ENCODE assay signal across 15 cellular contexts in the genomic region with DNA sequence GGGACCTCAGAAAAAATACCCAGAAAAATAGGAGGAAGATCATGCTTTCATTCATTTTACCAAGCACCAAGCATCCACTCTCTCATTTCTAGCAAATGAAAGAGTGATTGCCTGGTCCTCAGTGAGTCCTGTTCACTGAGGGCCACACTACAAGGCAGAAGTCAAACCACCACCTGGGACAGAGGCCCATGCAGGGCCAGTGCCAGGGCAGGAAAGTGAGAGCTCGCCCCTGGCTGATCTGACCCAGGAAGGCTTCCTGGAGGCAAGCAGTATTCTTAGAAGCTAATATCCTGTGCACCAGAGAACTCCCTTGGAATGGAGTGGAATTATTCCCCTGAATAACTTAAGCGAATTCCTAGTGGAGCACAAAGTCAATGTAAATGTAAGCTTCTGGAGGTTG.
DNase-seq lines count a peak whose midpoint lies in the region; ATAC-seq and TF ChIP-seq lines count a peak whose summit lies in the region.
"Had no signal": no experiment of that assay in that cellular context is flagged by ENCODE, and none has a peak within 500 bp of the region (broad histone marks: within the 10 kb centered on the region; RNA-seq: fewer than 3 reads in every experiment).

No MANE protein-coding gene starts in this region.

- no peak for TF ChIP-seq EP300 in suprapubic skin (IDR thresholded peaks at IDR 0.05)

- peaks cover 52% of the 10 kb centered on the region for H3K4me1 Mint-ChIP-seq in activated T-cell treated with anti-CD3 and anti-CD28 coated beads, Interleukin-2, amount 50 U/mL, for 24 hours (ENCODE audit: low read depth)
- peaks cover 56% of the 10 kb centered on the region for H3K4me1 Mint-ChIP-seq in activated T-cell treated with anti-CD3 and anti-CD28 coated beads, Interleukin-2, amount 50 U/mL, for 4 hours (ENCODE audit: low read depth)
- H3K4me1 Mint-ChIP-seq in natural killer cell: peaks cover 64 to 69% of the 10 kb centered on the region in 2 donors

- 96% methylated on average over 2 of the region's 2 CpGs for WGBS in suprapubic skin
- WGBS in heart left ventricle, 4 donors: 87 to 97% (median 94%) methylated on average over 2 of the region's 2 CpGs

- H3K36me3 ChIP-seq in suprapubic skin (no peaks in the 10 kb centered on the region), heart left ventricle (no peaks in the 10 kb centered on the region)

- H3K4me1 ChIP-seq in suprapubic skin (peaks cover 28% of the 10 kb centered on the region), heart left ventricle (peaks cover 0 to 72% (median 28%) of the 10 kb centered on the region in 12 donors)

- TF ChIP-seq POLR2A in suprapubic skin (IDR thresholded peaks at IDR 0.05) (no peak), heart left ventricle (IDR thresholded peaks at IDR 0.05) (no peak)

- H3K27ac ChIP-seq in VCaP: peak overlapping the region; percentile 98; the same call in 1 of the 2 replicates
- no peak overlapping the region for H3K27ac ChIP-seq in suprapubic skin
- peak overlapping the region in 1 of 12 donors; percentile 47 for H3K27ac ChIP-seq in heart left ventricle
- H3K27ac ChIP-seq: PC-9 had no signal

- ATAC-seq in activated T-cell treated with anti-CD3 and anti-CD28 coated beads, Interleukin-2, amount 50 U/mL, for 4 hours: no peak
- no peak for ATAC-seq in natural killer cell
- no peak for ATAC-seq in heart left ventricle

- intact Hi-C loops in natural killer cell (cut with micrococcal nuclease) (no loop called here), heart left ventricle (cut with DNase I) (loop anchor here in 1 of 10 donors (10.0 kb wide), 1 partner anchor 105 kb away; no protein-coding TSS in a partner anchor)

- no peak overlapping the region for H3K27ac Mint-ChIP-seq in activated T-cell treated with anti-CD3 and anti-CD28 coated beads, Interleukin-2, amount 50 U/mL, for 24 hours
- peak overlapping the region; percentile 97 to 100 for H3K27ac Mint-ChIP-seq in natural killer cell

- H3K4me3 ChIP-seq in suprapubic skin (no peak overlapping the region), heart left ventricle (no peak overlapping the region)
- H3K4me3 ChIP-seq: PC-9 had no signal

- TF ChIP-seq CTCF in VCaP (conservative IDR thresholded peaks at IDR 0.05): no peak
- no peak for TF ChIP-seq CTCF in natural killer cell (IDR thresholded peaks at IDR 0.05)
- TF ChIP-seq CTCF in suprapubic skin (IDR thresholded peaks at IDR 0.05): no peak
- no peak for TF ChIP-seq CTCF in heart left ventricle (IDR thresholded peaks at IDR 0.05)

- H3K27me3 ChIP-seq in suprapubic skin (no peaks in the 10 kb centered on the region), heart left ventricle (no peaks in the 10 kb centered on the region)

- H3K4me3 Mint-ChIP-seq in activated T-cell treated with anti-CD3 and anti-CD28 coated beads, Interleukin-2, amount 50 U/mL, for 24 hours: no peak overlapping the region
- H3K4me3 Mint-ChIP-seq in activated T-cell treated with anti-CD3 and anti-CD28 coated beads, Interleukin-2, amount 50 U/mL, for 4 hours: no peak overlapping the region
- H3K4me3 Mint-ChIP-seq in natural killer cell: no peak overlapping the region
- H3K4me3 Mint-ChIP-seq: CD4-positive, alpha-beta T cell had no signal

- H3K9me3 ChIP-seq in suprapubic skin: no peaks in the 10 kb centered on the region
- H3K9me3 ChIP-seq in heart left ventricle: no peaks in the 10 kb centered on the region

- DNase-seq in activated T-cell treated with anti-CD3 and anti-CD28 coated beads, Interleukin-2, amount 50 U/mL, for 24 hours: peak; percentile 19
- no peak for DNase-seq in activated T-cell treated with anti-CD3 and anti-CD28 coated beads, Interleukin-2, amount 50 U/mL, for 4 hours
- no peak for DNase-seq in natural killer cell
- DNase-seq in suprapubic skin (ENCODE audit: low spot score in 2 of 2): peak; percentile 43 to 44
- no peak for DNase-seq in NCI-H2029 treated with DMSO at 0.1 percent for 48 hours (lab: John Stamatoyannopoulos, UW)
- no peak for DNase-seq in NCI-H774 (lab: John Stamatoyannopoulos, UW)
- no peak for DNase-seq in heart left ventricle
- DNase-seq: GOT3, KBM-7, NCI-H1048, NCI-H1694, NCI-H446, PC-9 had no signal

- H3K36me3 Mint-ChIP-seq in activated T-cell treated with anti-CD3 and anti-CD28 coated beads, Interleukin-2, amount 50 U/mL, for 24 hours (ENCODE audit: low read depth): peaks cover 4% of the 10 kb centered on the region
- H3K36me3 Mint-ChIP-seq in activated T-cell treated with anti-CD3 and anti-CD28 coated beads, Interleukin-2, amount 50 U/mL, for 4 hours (ENCODE audit: insufficient read depth): no peaks in the 10 kb centered on the region
- no peaks in the 10 kb centered on the region for H3K36me3 Mint-ChIP-seq in natural killer cell

- no peaks in the 10 kb centered on the region for H3K9me3 Mint-ChIP-seq in activated T-cell treated with anti-CD3 and anti-CD28 coated beads, Interleukin-2, amount 50 U/mL, for 24 hours
- H3K9me3 Mint-ChIP-seq in activated T-cell treated with anti-CD3 and anti-CD28 coated beads, Interleukin-2, amount 50 U/mL, for 4 hours: no peaks in the 10 kb centered on the region
- H3K9me3 Mint-ChIP-seq in natural killer cell: no peaks in the 10 kb centered on the region
- H3K9me3 Mint-ChIP-seq: CD4-positive, alpha-beta T cell had no signal

- no peaks in the 10 kb centered on the region for H3K27me3 Mint-ChIP-seq in activated T-cell treated with anti-CD3 and anti-CD28 coated beads, Interleukin-2, amount 50 U/mL, for 24 hours
- H3K27me3 Mint-ChIP-seq in activated T-cell treated with anti-CD3 and anti-CD28 coated beads, Interleukin-2, amount 50 U/mL, for 4 hours (ENCODE audit: low read depth): no peaks in the 10 kb centered on the region
- H3K27me3 Mint-ChIP-seq in natural killer cell (ENCODE audit: low read depth in 2 of 2): no peaks in the 10 kb centered on the region
- H3K27me3 Mint-ChIP-seq: CD4-positive, alpha-beta T cell had no signal

Comparison
In these comparisons a context has a peak if more than half of its experiments do, and no peak if none do; other contexts are left out.
1. DNase-seq: peak in activated T-cell treated with anti-CD3 and anti-CD28 coated beads, Interleukin-2, amount 50 U/mL, for 24 hours (single experiment) and suprapubic skin (2 of 2); none in activated T-cell treated with anti-CD3 and anti-CD28 coated beads, Interleukin-2, amount 50 U/mL, for 4 hours (single experiment), natural killer cell (single experiment), NCI-H2029 treated with DMSO at 0.1 percent for 48 hours (single experiment), NCI-H774 (single experiment) and heart left ventricle (0 of 5).